In the genomic region with DNA sequence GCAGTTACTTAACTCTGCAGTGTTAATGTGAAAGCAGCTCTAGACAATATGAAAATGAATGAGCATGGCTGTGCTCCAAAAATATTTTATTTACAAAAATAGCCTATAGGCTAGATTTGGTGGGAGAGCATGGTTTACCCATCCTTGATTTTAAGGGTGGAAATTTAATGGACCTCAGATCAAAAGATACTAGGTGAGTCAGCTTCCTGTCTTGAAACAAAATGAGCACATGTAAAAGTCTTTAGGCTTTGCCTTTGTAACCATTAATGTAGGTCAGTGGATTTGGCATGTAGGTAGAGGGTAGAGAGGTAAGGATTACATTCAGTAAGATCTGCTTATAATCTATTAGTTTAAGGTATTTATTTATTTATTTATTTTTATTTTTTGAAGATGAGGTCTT, we compare ENCODE assay signal across 31 cellular contexts.
DNase-seq lines count a peak whose midpoint lies in the region; ATAC-seq and TF ChIP-seq lines count a peak whose summit lies in the region.
"Had no signal": no experiment of that assay in that cellular context is flagged by ENCODE, and none has a peak within 500 bp of the region (broad histone marks: within the 10 kb centered on the region; RNA-seq: fewer than 3 reads in every experiment).

No MANE protein-coding gene starts in this region.

- H3K36me3 Mint-ChIP-seq in endothelial cell (ENCODE audit: low read depth, unreplicated experiment) = peaks cover 15% of the 10 kb centered on the region
- H3K36me3 Mint-ChIP-seq: activated naive CD4-positive, alpha-beta T cell treated with anti-CD3 and anti-CD28 coated beads, Interleukin-2, amount 10 ng/mL, durations not matched to agents 7 days and 5 days; stimulated activated naive B cell treated with anti-CD40 and anti-IgM and Interleukin-4, amounts not matched to agents 10 μg/mL and 1 μg/mL and 100 μg/mL, for 72 hours had no signal

- no peak for TF ChIP-seq CTCF in endothelial cell (IDR thresholded peaks at IDR 0.05; ENCODE audit: unreplicated experiment)

- H3K27ac Mint-ChIP-seq in endothelial cell (ENCODE audit: unreplicated experiment) = peak overlapping the region; percentile 36
- H3K27ac Mint-ChIP-seq: activated CD8-positive, alpha-beta T cell treated with anti-CD3 and anti-CD28 coated beads for 36 hours; activated naive CD4-positive, alpha-beta T cell treated with anti-CD3 and anti-CD28 coated beads, Interleukin-2, amount 10 ng/mL, durations not matched to agents 7 days and 5 days; activated T-helper 17 cell treated with anti-CD3 and anti-CD28 coated beads, Interleukin-2, amount 50 U/mL, for 72 hours; nephron; stimulated activated naive B cell treated with anti-CD40 and anti-IgM and Interleukin-4, amounts not matched to agents 10 μg/mL and 1 μg/mL and 100 μg/mL, for 72 hours had no signal

- H3K27me3 Mint-ChIP-seq in endothelial cell (ENCODE audit: unreplicated experiment) = peaks cover 2% of the 10 kb centered on the region
- H3K27me3 Mint-ChIP-seq: activated naive CD4-positive, alpha-beta T cell treated with anti-CD3 and anti-CD28 coated beads, Interleukin-2, amount 10 ng/mL, durations not matched to agents 7 days and 5 days had no signal

- DNase-seq in NOMO-1 treated with DMSO at 0.1 percent for 48 hours (lab: John Stamatoyannopoulos, UW; ENCODE audit: unreplicated experiment) (peak; percentile 41), NOMO-1 treated with dmso at 0.1 percent for 144 hours (lab: John Stamatoyannopoulos, UW; ENCODE audit: unreplicated experiment) (no peak), NCI-H69 (lab: John Stamatoyannopoulos, UW) (peak; percentile 44), endothelial cell (ENCODE audit: low spot score) (no peak), renal cortical epithelial cell (ENCODE audit: low read depth) (peak; percentile 28), hepatic stellate cell (ENCODE audit: low spot score) (no peak)
- DNase-seq: 8988T; activated CD4-positive, alpha-beta T cell treated with anti-CD3 and anti-CD28 coated beads for 1 hour; activated CD8-positive, alpha-beta T cell treated with anti-CD3 and anti-CD28 coated beads for 36 hours; activated naive CD4-positive, alpha-beta T cell treated with anti-CD3 and anti-CD28 coated beads, Interleukin-2, amount 10 ng/mL, durations not matched to agents 7 days and 5 days; adrenal gland; brain microvascular endothelial cell; COR-L47; DMS53; GOT3; hypothalamus; KBM-7; left cardiac atrium; NCI-H1436; NCI-H2081 treated with DMSO at 0.1 percent for 48 hours; NCI-H774; OCI-M1; ovary; retina; stimulated activated naive B cell treated with anti-CD40 and anti-IgM and Interleukin-4, amounts not matched to agents 10 μg/mL and 1 μg/mL and 100 μg/mL, for 72 hours; T-helper 2 cell had no signal

- no peak for ATAC-seq in GM18873 (IDR thresholded peaks at IDR 0.05; ENCODE audit: low FRiP score, unreplicated experiment)
- ATAC-seq in GM18861 (IDR thresholded peaks at IDR 0.05; ENCODE audit: unreplicated experiment) = no peak
- ATAC-seq: activated CD8-positive, alpha-beta T cell treated with anti-CD3 and anti-CD28 coated beads for 36 hours; activated T-helper 17 cell treated with anti-CD3 and anti-CD28 coated beads, Interleukin-2, amount 50 U/mL, for 72 hours; left cardiac atrium; SK-N-SH treated with all-trans-retinoic acid at 6 μM for 48 hours; stimulated activated naive B cell treated with anti-CD40 and anti-IgM and Interleukin-4, amounts not matched to agents 10 μg/mL and 1 μg/mL and 100 μg/mL, for 72 hours had no signal

- H3K9me3 Mint-ChIP-seq in endothelial cell (ENCODE audit: unreplicated experiment) = no peaks in the 10 kb centered on the region
- H3K9me3 Mint-ChIP-seq: activated CD8-positive, alpha-beta T cell treated with anti-CD3 and anti-CD28 coated beads for 36 hours; activated naive CD4-positive, alpha-beta T cell treated with anti-CD3 and anti-CD28 coated beads, Interleukin-2, amount 10 ng/mL, durations not matched to agents 7 days and 5 days; activated T-helper 17 cell treated with anti-CD3 and anti-CD28 coated beads, Interleukin-2, amount 50 U/mL, for 72 hours; stimulated activated naive B cell treated with anti-CD40 and anti-IgM and Interleukin-4, amounts not matched to agents 10 μg/mL and 1 μg/mL and 100 μg/mL, for 72 hours had no signal

- no peak overlapping the region for H3K4me3 Mint-ChIP-seq in endothelial cell (ENCODE audit: unreplicated experiment)
- H3K4me3 Mint-ChIP-seq: activated CD8-positive, alpha-beta T cell treated with anti-CD3 and anti-CD28 coated beads for 36 hours; activated naive CD4-positive, alpha-beta T cell treated with anti-CD3 and anti-CD28 coated beads, Interleukin-2, amount 10 ng/mL, durations not matched to agents 7 days and 5 days; activated T-helper 17 cell treated with anti-CD3 and anti-CD28 coated beads, Interleukin-2, amount 50 U/mL, for 72 hours; nephron; stimulated activated naive B cell treated with anti-CD40 and anti-IgM and Interleukin-4, amounts not matched to agents 10 μg/mL and 1 μg/mL and 100 μg/mL, for 72 hours had no signal

- H3K4me1 Mint-ChIP-seq in endothelial cell (ENCODE audit: unreplicated experiment) = peaks cover 11% of the 10 kb centered on the region
- H3K4me1 Mint-ChIP-seq: activated naive CD4-positive, alpha-beta T cell treated with anti-CD3 and anti-CD28 coated beads, Interleukin-2, amount 10 ng/mL, durations not matched to agents 7 days and 5 days; activated T-helper 17 cell treated with anti-CD3 and anti-CD28 coated beads, Interleukin-2, amount 50 U/mL, for 72 hours; stimulated activated naive B cell treated with anti-CD40 and anti-IgM and Interleukin-4, amounts not matched to agents 10 μg/mL and 1 μg/mL and 100 μg/mL, for 72 hours had no signal

Comparison
In these comparisons a context has a peak if more than half of its experiments do, and no peak if none do; other contexts are left out.
1. DNase-seq: peak in NOMO-1 treated with DMSO at 0.1 percent for 48 hours (single experiment), NCI-H69 (single experiment) and renal cortical epithelial cell (single experiment); none in NOMO-1 treated with dmso at 0.1 percent for 144 hours (single experiment), endothelial cell (single experiment) and hepatic stellate cell (single experiment).